Comparison of ENCODE assay signal across 1 cellular context in the genomic region with DNA sequence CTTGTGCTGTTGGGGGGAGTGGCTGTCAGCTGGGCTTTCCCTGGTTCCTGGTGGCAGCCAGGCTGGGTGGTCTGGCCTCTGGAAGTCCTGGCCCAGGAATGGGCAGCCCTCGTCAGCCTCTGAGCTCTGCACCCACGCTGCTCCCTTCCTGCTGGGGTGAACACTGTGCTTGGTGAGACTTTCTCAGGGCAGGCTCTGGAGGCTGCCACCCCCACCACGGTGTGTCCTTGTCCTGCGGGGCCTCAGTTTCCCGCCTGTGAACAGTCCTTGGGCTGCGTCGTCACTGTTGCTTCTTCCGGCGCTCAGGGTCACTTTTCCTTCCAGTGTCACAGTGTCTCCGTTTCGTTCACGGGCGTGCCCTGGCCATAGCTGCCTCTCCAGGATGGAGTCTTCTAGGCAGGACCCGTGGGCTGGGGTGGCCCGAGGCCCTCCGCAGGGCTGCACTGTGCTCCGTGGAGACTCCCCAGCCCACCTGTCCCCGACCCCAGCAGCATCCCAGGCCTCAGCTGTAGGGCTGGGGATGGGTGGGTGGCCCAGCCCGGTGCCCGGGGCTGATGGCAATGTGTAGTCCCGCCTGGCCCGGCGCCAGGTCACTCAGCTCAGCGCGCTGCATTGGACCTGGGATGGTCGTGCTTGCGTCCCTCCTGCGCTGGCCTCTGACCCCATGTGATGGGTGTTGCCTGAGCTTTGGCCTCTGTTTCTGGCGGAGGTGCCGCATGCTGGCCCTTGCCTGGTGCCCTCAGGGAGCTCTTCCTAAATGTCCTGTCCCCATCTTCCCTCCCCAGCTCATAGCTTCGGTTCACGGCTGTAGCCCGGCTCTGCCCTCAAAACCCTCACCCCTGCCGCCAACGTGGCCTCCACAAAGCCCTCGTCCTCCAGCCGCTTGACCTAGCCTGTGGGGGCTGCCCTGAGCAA.
TF ChIP-seq lines count a peak whose summit lies in the region.

No MANE protein-coding gene starts in this region.

TF ChIP-seq in K562, 482 proteins besides CTCF, POLR2A, EP300 and RAD21:
- TF ChIP-seq, protein P1, sequence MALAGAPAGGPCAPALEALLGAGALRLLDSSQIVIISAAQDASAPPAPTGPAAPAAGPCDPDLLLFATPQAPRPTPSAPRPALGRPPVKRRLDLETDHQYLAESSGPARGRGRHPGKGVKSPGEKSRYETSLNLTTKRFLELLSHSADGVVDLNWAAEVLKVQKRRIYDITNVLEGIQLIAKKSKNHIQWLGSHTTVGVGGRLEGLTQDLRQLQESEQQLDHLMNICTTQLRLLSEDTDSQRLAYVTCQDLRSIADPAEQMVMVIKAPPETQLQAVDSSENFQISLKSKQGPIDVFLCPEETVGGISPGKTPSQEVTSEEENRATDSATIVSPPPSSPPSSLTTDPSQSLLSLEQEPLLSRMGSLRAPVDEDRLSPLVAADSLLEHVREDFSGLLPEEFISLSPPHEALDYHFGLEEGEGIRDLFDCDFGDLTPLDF (CRISPR knock-in tag; IDR thresholded peaks at IDR 0.05) = no peak
- TF ChIP-seq NFIC (IDR thresholded peaks at IDR 0.05) (peak; percentile 41; the same call in 1 of the 2 replicates), NCOA1 (IDR thresholded peaks at IDR 0.05; ENCODE audit: low read depth) (no peak), NFXL1 (CRISPR knock-in tag; IDR thresholded peaks at IDR 0.05) (no peak), KDM5B (IDR thresholded peaks at IDR 0.05; ENCODE audit: insufficient replicate concordance, low read depth, low read length) (no peak)
- TF ChIP-seq, protein P2, sequence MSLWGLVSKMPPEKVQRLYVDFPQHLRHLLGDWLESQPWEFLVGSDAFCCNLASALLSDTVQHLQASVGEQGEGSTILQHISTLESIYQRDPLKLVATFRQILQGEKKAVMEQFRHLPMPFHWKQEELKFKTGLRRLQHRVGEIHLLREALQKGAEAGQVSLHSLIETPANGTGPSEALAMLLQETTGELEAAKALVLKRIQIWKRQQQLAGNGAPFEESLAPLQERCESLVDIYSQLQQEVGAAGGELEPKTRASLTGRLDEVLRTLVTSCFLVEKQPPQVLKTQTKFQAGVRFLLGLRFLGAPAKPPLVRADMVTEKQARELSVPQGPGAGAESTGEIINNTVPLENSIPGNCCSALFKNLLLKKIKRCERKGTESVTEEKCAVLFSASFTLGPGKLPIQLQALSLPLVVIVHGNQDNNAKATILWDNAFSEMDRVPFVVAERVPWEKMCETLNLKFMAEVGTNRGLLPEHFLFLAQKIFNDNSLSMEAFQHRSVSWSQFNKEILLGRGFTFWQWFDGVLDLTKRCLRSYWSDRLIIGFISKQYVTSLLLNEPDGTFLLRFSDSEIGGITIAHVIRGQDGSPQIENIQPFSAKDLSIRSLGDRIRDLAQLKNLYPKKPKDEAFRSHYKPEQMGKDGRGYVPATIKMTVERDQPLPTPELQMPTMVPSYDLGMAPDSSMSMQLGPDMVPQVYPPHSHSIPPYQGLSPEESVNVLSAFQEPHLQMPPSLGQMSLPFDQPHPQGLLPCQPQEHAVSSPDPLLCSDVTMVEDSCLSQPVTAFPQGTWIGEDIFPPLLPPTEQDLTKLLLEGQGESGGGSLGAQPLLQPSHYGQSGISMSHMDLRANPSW (CRISPR knock-in tag; IDR thresholded peaks at IDR 0.05) = no peak
- TF ChIP-seq, protein P3, sequence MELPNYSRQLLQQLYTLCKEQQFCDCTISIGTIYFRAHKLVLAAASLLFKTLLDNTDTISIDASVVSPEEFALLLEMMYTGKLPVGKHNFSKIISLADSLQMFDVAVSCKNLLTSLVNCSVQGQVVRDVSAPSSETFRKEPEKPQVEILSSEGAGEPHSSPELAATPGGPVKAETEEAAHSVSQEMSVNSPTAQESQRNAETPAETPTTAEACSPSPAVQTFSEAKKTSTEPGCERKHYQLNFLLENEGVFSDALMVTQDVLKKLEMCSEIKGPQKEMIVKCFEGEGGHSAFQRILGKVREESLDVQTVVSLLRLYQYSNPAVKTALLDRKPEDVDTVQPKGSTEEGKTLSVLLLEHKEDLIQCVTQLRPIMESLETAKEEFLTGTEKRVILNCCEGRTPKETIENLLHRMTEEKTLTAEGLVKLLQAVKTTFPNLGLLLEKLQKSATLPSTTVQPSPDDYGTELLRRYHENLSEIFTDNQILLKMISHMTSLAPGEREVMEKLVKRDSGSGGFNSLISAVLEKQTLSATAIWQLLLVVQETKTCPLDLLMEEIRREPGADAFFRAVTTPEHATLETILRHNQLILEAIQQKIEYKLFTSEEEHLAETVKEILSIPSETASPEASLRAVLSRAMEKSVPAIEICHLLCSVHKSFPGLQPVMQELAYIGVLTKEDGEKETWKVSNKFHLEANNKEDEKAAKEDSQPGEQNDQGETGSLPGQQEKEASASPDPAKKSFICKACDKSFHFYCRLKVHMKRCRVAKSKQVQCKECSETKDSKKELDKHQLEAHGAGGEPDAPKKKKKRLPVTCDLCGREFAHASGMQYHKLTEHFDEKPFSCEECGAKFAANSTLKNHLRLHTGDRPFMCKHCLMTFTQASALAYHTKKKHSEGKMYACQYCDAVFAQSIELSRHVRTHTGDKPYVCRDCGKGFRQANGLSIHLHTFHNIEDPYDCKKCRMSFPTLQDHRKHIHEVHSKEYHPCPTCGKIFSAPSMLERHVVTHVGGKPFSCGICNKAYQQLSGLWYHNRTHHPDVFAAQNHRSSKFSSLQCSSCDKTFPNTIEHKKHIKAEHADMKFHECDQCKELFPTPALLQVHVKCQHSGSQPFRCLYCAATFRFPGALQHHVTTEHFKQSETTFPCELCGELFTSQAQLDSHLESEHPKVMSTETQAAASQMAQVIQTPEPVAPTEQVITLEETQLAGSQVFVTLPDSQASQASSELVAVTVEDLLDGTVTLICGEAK (IDR thresholded peaks at IDR 0.05) = no peak
- TF ChIP-seq, protein P3 (CRISPR knock-in tag; IDR thresholded peaks at IDR 0.05) = no peak
